ENCODE assay signal across 20 cellular contexts in the genomic region with DNA sequence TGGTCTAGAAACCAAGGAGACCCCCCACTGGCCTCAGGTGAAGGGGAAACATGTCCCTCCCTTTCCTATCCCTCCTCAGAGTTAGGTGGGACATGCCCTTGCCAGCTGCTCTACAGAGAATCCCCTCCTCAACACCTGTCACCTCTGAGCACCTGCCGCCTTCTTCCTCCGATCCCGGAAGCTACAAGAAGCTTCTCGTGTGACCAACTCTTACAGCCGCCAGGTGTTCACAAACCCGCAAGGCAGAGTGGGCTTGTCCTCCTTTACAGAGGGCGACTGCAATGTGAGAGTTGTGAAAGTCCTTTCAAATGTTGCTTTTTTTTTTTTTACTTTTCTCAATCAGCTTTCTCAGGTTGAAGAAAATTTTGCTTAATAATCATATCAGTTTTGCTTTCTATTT. TPM values are rescaled to one million over a fixed set of nuclear protein-coding genes. Genes with fewer than 3 reads are reported as not detected.
DNase-seq lines count a peak whose midpoint lies in the region; ATAC-seq, FAIRE-seq and TF ChIP-seq lines count a peak whose summit lies in the region.
"Had no signal": no experiment of that assay in that cellular context is flagged by ENCODE, and none has a peak within 500 bp of the region (broad histone marks: within the 10 kb centered on the region; RNA-seq: fewer than 3 reads in every experiment).

No MANE protein-coding gene starts in this region.

- ATAC-seq in Right ventricle myocardium inferior (no peak), Right ventricle myocardium superior (ENCODE audit: poor library complexity) (no peak), K562 (no peak)
- ATAC-seq: activated CD8-positive, alpha-beta T cell treated with anti-CD3 and anti-CD28 coated beads, Interleukin-2, amount 10 ng/mL, durations not matched to agents 7 days and 5 days; body of pancreas; gastrocnemius medialis; left lobe of liver; stimulated activated naive B cell treated with anti-CD40 and anti-IgM and Interleukin-4, amounts not matched to agents 10 μg/mL and 1 μg/mL and 100 μg/mL, for 72 hours had no signal

- no peak for FAIRE-seq in K562 (lab: Jason Lieb, UNC)

- DNase-seq in Right ventricle myocardium inferior (ENCODE audit: missing footprints), result peak; percentile 60
- DNase-seq in Right ventricle myocardium superior, result no peak
- peak; percentile 9 for DNase-seq in NCI-H524 treated with DMSO at 0.1 percent for 48 hours (lab: John Stamatoyannopoulos, UW)
- DNase-seq in K562 (ENCODE audit: extremely low read depth in 1 of 4, low spot score in 3 of 4), result no peak
- DNase-seq in transverse colon, result peak; percentile 13
- no peak for DNase-seq in activated T-cell treated with anti-CD3 and anti-CD28 coated beads, Interleukin-2, amount 50 U/mL, for 24 hours
- no peak for DNase-seq in NCI-H1930 (lab: John Stamatoyannopoulos, UW)
- no peak for DNase-seq in NCI-H2081 (lab: John Stamatoyannopoulos, UW)
- DNase-seq: activated CD8-positive, alpha-beta T cell treated with anti-CD3 and anti-CD28 coated beads, Interleukin-2, amount 10 ng/mL, durations not matched to agents 7 days and 5 days; colonic mucosa; gastrocnemius medialis; stimulated activated CD4-positive, alpha-beta T cell treated with anti-CD3 and anti-CD28 coated beads, Interleukin-12 subunit alpha, Interleukin-12 subunit beta, amount 100 ng/mL, for 4 hours; stimulated activated naive B cell treated with anti-CD40 and anti-IgM and Interleukin-4, amounts not matched to agents 10 μg/mL and 1 μg/mL and 100 μg/mL, for 72 hours had no signal

- no peaks in the 10 kb centered on the region for H3K27me3 Mint-ChIP-seq in activated T-cell treated with anti-CD3 and anti-CD28 coated beads, Interleukin-2, amount 50 U/mL, for 24 hours
- H3K27me3 Mint-ChIP-seq: activated naive CD8-positive, alpha-beta T cell; stimulated activated naive B cell treated with anti-CD40 and anti-IgM and Interleukin-4, amounts not matched to agents 10 μg/mL and 1 μg/mL and 100 μg/mL, for 72 hours had no signal

- in situ Hi-C loops in K562 (cut with MboI) (loop anchor here (25.0 kb wide), 1 partner anchor 531 kb away; no protein-coding TSS in a partner anchor), transverse colon (cut with MboI; ENCODE audit: low pct_ligation_motif_present in 1 of 4, low pct_unique_long_range_greater_than_20kb in 1 of 4, low sequenced_read_pairs in 3 of 4) (loop anchor here in 3 of 4 donors (10.0 to 25.0 kb wide), 3 partner anchors 274 to 531 kb away; partner anchors contain the start of gene ADAMTS16 (in 3 of the 3))

- H3K4me3 Mint-ChIP-seq in activated T-cell treated with anti-CD3 and anti-CD28 coated beads, Interleukin-2, amount 50 U/mL, for 24 hours, result no peak overlapping the region
- H3K4me3 Mint-ChIP-seq: activated CD8-positive, alpha-beta T cell treated with anti-CD3 and anti-CD28 coated beads, Interleukin-2, amount 10 ng/mL, durations not matched to agents 7 days and 5 days; activated naive CD8-positive, alpha-beta T cell; neural progenitor cell; stimulated activated naive B cell treated with anti-CD40 and anti-IgM and Interleukin-4, amounts not matched to agents 10 μg/mL and 1 μg/mL and 100 μg/mL, for 72 hours; WTC11 had no signal

- peaks cover 14% of the 10 kb centered on the region for H3K36me3 Mint-ChIP-seq in activated T-cell treated with anti-CD3 and anti-CD28 coated beads, Interleukin-2, amount 50 U/mL, for 24 hours (ENCODE audit: low read depth)
- H3K36me3 Mint-ChIP-seq: neural progenitor cell, WTC11 had no signal

- WGBS in K562 (ENCODE audit: insufficient coverage, low coverage, missing lambda C conversion rate), result 79% methylated on average over 7 of the region's 7 CpGs
- 57 to 59% methylated on average over 4 to 7 of the region's 7 CpGs for WGBS in transverse colon (ENCODE audit: low coverage in 1 of 2), 2 donors

- BruUV-seq in K562 (replicated peaks; lab: Mats Ljungman, UMichigan), result no TSS peak

- TF ChIP-seq CTCF in K562 (IDR thresholded peaks at IDR 0.05 in 2 of 3, conservative IDR thresholded peaks at IDR 0.05 in 1 of 3; ENCODE audit: insufficient read depth in 2 of 3, low read depth in 1 of 3, low read length in 3 of 3), result no peak
- no peak for TF ChIP-seq CTCF in transverse colon (IDR thresholded peaks at IDR 0.05)

- no peak overlapping the region for H3K4me2 ChIP-seq in K562 (ENCODE audit: insufficient read depth, low read length)
- H3K4me2 ChIP-seq: neural progenitor cell had no signal

- no peak overlapping the region for H3K4me3 ChIP-seq in K562
- no peak overlapping the region for H3K4me3 ChIP-seq in transverse colon
- H3K4me3 ChIP-seq: body of pancreas, colonic mucosa, gastrocnemius medialis, neural progenitor cell had no signal

- intact Hi-C loops in Right ventricle myocardium inferior (cut with DNase I), result loop anchor here (2.0 kb wide), 1 partner anchor 540 kb away; no protein-coding TSS in a partner anchor
- intact Hi-C loops in Right ventricle myocardium superior (cut with DNase I), result loop anchor here (5.0 kb wide), 2 partner anchors 276 to 541 kb away; partner anchors contain the start of gene ADAMTS16
- intact Hi-C loops in K562 (cut with micrococcal nuclease), result loop anchor here (1.0 to 5.0 kb wide), 4 partner anchors 126 to 550 kb away; no protein-coding TSS in a partner anchor
- intact Hi-C loops in transverse colon (cut with DNase I; ENCODE audit: low total_unique reads), result loop anchor here (5.0 to 10.0 kb wide), 2 partner anchors 276 to 534 kb away; partner anchors contain the start of gene ADAMTS16

- H3K9me1 ChIP-seq in K562 (ENCODE audit: control insufficient read depth, insufficient read depth, low read length), result peaks cover 1% of the 10 kb centered on the region

- H3K27ac Mint-ChIP-seq in activated T-cell treated with anti-CD3 and anti-CD28 coated beads, Interleukin-2, amount 50 U/mL, for 24 hours, result no peak overlapping the region
- H3K27ac Mint-ChIP-seq: activated CD8-positive, alpha-beta T cell treated with anti-CD3 and anti-CD28 coated beads, Interleukin-2, amount 10 ng/mL, durations not matched to agents 7 days and 5 days; activated naive CD8-positive, alpha-beta T cell; stimulated activated naive B cell treated with anti-CD40 and anti-IgM and Interleukin-4, amounts not matched to agents 10 μg/mL and 1 μg/mL and 100 μg/mL, for 72 hours; WTC11 had no signal

- H3K27me3 ChIP-seq in K562 (ENCODE audit: control insufficient read depth in 2 of 2, insufficient read depth in 2 of 2, low read length in 2 of 2) (peaks cover 0 to 4% of the 10 kb centered on the region in 2 experiments; a peak in 1 of 5 replicates), transverse colon (no peaks in the 10 kb centered on the region)
- H3K27me3 ChIP-seq: BE2C, body of pancreas, colonic mucosa, gastrocnemius medialis, neural progenitor cell had no signal

- no peaks in the 10 kb centered on the region for H3K9me3 ChIP-seq in K562 (replicated peaks; ENCODE audit: control insufficient read depth, insufficient read depth, low read depth, low read length)
- H3K9me3 ChIP-seq in transverse colon, result no peaks in the 10 kb centered on the region
- H3K9me3 ChIP-seq: BE2C, body of pancreas, colonic mucosa, gastrocnemius medialis had no signal

- peaks cover 21% of the 10 kb centered on the region for H3K4me1 Mint-ChIP-seq in activated T-cell treated with anti-CD3 and anti-CD28 coated beads, Interleukin-2, amount 50 U/mL, for 24 hours (ENCODE audit: low read depth)

- POLR2A ChIA-PET in K562 (lab: Yijun Ruan, JAX), result interaction anchor here (1.0 kb wide), 1 partner anchor 17 kb away, joined by 3 read pairs; no protein-coding TSS in a partner anchor

- no peak for TF ChIP-seq EP300 in K562 (IDR thresholded peaks at IDR 0.05; ENCODE audit: low read length)
- TF ChIP-seq EP300 in transverse colon (IDR thresholded peaks at IDR 0.05; ENCODE audit: low read depth), result no peak

- H2AFZ ChIP-seq in K562 (ENCODE audit: low read depth, low read length), result no peak overlapping the region
- H2AFZ ChIP-seq: neural progenitor cell had no signal

- no peaks in the 10 kb centered on the region for H3K36me3 ChIP-seq in K562 (ENCODE audit: control insufficient read depth, insufficient read depth, low read length)
- H3K36me3 ChIP-seq in transverse colon, result no peaks in the 10 kb centered on the region
- H3K36me3 ChIP-seq: BE2C, colonic mucosa, gastrocnemius medialis, neural progenitor cell had no signal

- H4K20me1 ChIP-seq in K562 (replicated peaks; ENCODE audit: control insufficient read depth, insufficient read depth, low read length), result peaks cover 6% of the 10 kb centered on the region; the same call in 1 of the 2 replicates

- H3K9ac ChIP-seq in K562 (ENCODE audit: insufficient read depth in 1 of 2, low read depth in 2 of 2, low read length in 2 of 2), result no peak overlapping the region
- H3K9ac ChIP-seq: neural progenitor cell had no signal

- no peak for TF ChIP-seq RAD21 in K562 (CRISPR knock-in tag; conservative IDR thresholded peaks at IDR 0.05 in 1 of 2, IDR thresholded peaks at IDR 0.05 in 1 of 2)

- CTCF ChIA-PET in K562 (lab: Yijun Ruan, JAX; ENCODE audit: low intra/inter-chr PET ratio), result interaction anchor here (0.8 to 2.2 kb wide), 4 partner anchors 126 to 539 kb away, joined by 3 to 26 read pairs (median 4); no protein-coding TSS in a partner anchor

- TF ChIP-seq POLR2A in K562 (conservative IDR thresholded peaks at IDR 0.05) (no peak), transverse colon (IDR thresholded peaks at IDR 0.05) (no peak)

- H3K9me3 Mint-ChIP-seq in activated T-cell treated with anti-CD3 and anti-CD28 coated beads, Interleukin-2, amount 50 U/mL, for 24 hours, result no peaks in the 10 kb centered on the region
- H3K9me3 Mint-ChIP-seq: neural progenitor cell had no signal

- peaks cover 16 to 18% of the 10 kb centered on the region in 2 experiments for H3K4me1 ChIP-seq in K562 (replicated peaks in 1 of 2; ENCODE audit: control insufficient read depth in 2 of 2, insufficient read depth in 2 of 2, low read length in 2 of 2)
- H3K4me1 ChIP-seq in transverse colon, result peaks cover 12 to 17% (median 16%) of the 10 kb centered on the region in 4 donors
- H3K4me1 ChIP-seq: BE2C had no signal

- peaks cover 13% of the 10 kb centered on the region for H3K79me2 ChIP-seq in K562 (ENCODE audit: control insufficient read depth, insufficient read depth, low read length)

- H3K27ac ChIP-seq in K562 (ENCODE audit: extremely low read depth, low read depth, low read length), result no peak overlapping the region
- no peak overlapping the region for H3K27ac ChIP-seq in transverse colon
- H3K27ac ChIP-seq: 22Rv1, body of pancreas, colonic mucosa, gastrocnemius medialis, neural progenitor cell had no signal

RNA-seq across cellular contexts. Expression of gene ICE1, which starts 3.7 kb away (rescaled TPM):
- total RNA-seq in Right ventricle myocardium inferior (18.3 TPM), Right ventricle myocardium superior (16.8 TPM), K562 (2014; rRNA removed) (19.1 and 21.3 TPM in 2 replicates), K562 (2014; rRNA removed; fragmentation: Illumina TruSeq; extraction: Trizol) (40.9 and 44.6 TPM in 2 replicates), K562 (2015; rRNA removed; fragmentation: Illumina TruSeq; extraction: Trizol) (46.1 and 47.4 TPM in 2 replicates), K562 (2021) (31.3 and 33.2 TPM in 2 replicates), transverse colon (10 to 100 TPM; 19.8 to 51.9 (median 25.9) TPM)
- total RNA-seq in K562 (2011; cell fraction: chromatin; rRNA removed; ENCODE audit: low replicate concordance), result 19.3 and 80.1 TPM in 2 replicates
- total RNA-seq in K562 (2011; cell fraction: nucleolus; rRNA removed), result 13.0 and 20.4 TPM in 2 replicates
- total RNA-seq in K562 (2011; cell fraction: nucleoplasm; rRNA removed), result 35.6 and 41.7 TPM in 2 replicates
- polyA plus RNA-seq in K562 (2011; rRNA removed) (18.5 and 28.2 TPM in 2 replicates), K562 (2014; fragmentation: Illumina TruSeq; extraction: Trizol) (26.9 and 33.6 TPM in 2 replicates), K562 (2014; fragmentation: Nextera tagmentation; extraction: Ambion mirVana) (1 to 10 TPM; 4.9 to 8.5 TPM), K562 (2014; rRNA removed) (20.8 and 21.3 TPM in 2 replicates)
- 8.7 and 12.1 TPM in 2 replicates for polyA plus RNA-seq in K562 (2011; cell fraction: cytosol; rRNA removed)
- polyA plus RNA-seq in K562 (2011; cell fraction: nucleus; rRNA removed), result 25.9 and 29.4 TPM in 2 replicates
- 12.7 and 17.1 TPM in 2 replicates for polyA plus RNA-seq in K562 (2012)
- polyA minus RNA-seq in K562 (2011; rRNA and poly(A)+ RNA removed), result 75.3 and 75.8 TPM in 2 replicates
- 21.0 and 26.1 TPM in 2 replicates for polyA minus RNA-seq in K562 (2011; cell fraction: cytosol; rRNA and poly(A)+ RNA removed)
- 56.4 and 83.1 TPM in 2 replicates for polyA minus RNA-seq in K562 (2011; cell fraction: nucleus; rRNA and poly(A)+ RNA removed)

Comparison
In these comparisons a context has a peak if more than half of its experiments do, and no peak if none do; other contexts are left out.
1. DNase-seq: peak in Right ventricle myocardium inferior (single experiment), NCI-H524 treated with DMSO at 0.1 percent for 48 hours (single experiment) and transverse colon (single experiment); none in Right ventricle myocardium superior (single experiment), K562 (0 of 4), activated T-cell treated with anti-CD3 and anti-CD28 coated beads, Interleukin-2, amount 50 U/mL, for 24 hours (single experiment), NCI-H1930 (0 of 2) and NCI-H2081 (0 of 2).